In the genomic region with DNA sequence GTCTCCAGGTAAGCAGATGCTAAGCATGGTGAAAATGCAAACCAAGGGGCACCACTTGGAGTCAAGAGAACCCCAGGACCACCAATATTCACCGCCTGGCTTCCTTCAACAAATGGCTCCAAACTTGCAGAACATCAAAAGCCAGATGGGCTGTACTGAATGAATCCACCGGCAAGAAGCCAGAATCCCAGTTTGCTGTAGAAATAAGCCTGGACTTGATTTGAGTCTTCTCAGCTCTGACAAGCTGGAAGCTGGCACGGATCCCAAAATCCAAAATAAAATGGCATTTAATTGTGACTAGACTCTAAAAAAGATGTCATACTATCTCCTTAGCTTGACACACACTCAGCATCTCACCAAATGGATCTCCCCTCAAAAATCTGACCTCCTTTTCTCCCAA, we compare ENCODE assay signal across 13 cellular contexts. TPM values are rescaled to one million over a fixed set of nuclear protein-coding genes. Genes with fewer than 3 reads are reported as not detected.
DNase-seq lines count a peak whose midpoint lies in the region; ATAC-seq and TF ChIP-seq lines count a peak whose summit lies in the region.
"Had no signal": no experiment of that assay in that cellular context is flagged by ENCODE, and none has a peak within 500 bp of the region (broad histone marks: within the 10 kb centered on the region; RNA-seq: fewer than 3 reads in every experiment).

No MANE protein-coding gene starts in this region.

- H3K36me3 Mint-ChIP-seq in Calu3 (ENCODE audit: insufficient read depth, unreplicated experiment): no peaks in the 10 kb centered on the region
- no peaks in the 10 kb centered on the region for H3K36me3 Mint-ChIP-seq in chondrocyte (ENCODE audit: low read depth)
- H3K36me3 Mint-ChIP-seq in nephron progenitor cell (ENCODE audit: low read depth): peaks cover 13% of the 10 kb centered on the region
- H3K36me3 Mint-ChIP-seq in T-cell: no peaks in the 10 kb centered on the region

- TF ChIP-seq CTCF in Calu3 (IDR thresholded peaks at IDR 0.05; ENCODE audit: unreplicated experiment) (no peak), chondrocyte (IDR thresholded peaks at IDR 0.05) (no peak), nephron progenitor cell (IDR thresholded peaks at IDR 0.05) (no peak)

- DNase-seq in Calu3 (no peak), NCI-H446 (lab: John Stamatoyannopoulos, UW) (peak; percentile 75 to 94), chondrocyte (ENCODE audit: low spot score) (no peak), nephron progenitor cell (no peak), T-cell (no peak), NCI-H1092 (lab: John Stamatoyannopoulos, UW) (no peak), Kasumi-1 (lab: John Stamatoyannopoulos, UW) (no peak)
- DNase-seq: activated CD4-positive, alpha-beta T cell treated with anti-CD3 and anti-CD28 coated beads, Interleukin-2, amount 10 ng/mL, durations not matched to agents 7 days and 5 days; activated T-cell treated with anti-CD3 and anti-CD28 coated beads, Interleukin-2, amount 50 U/mL, for 4 hours; gastrocnemius medialis; psoas muscle; tibial artery had no signal

- H3K4me3 Mint-ChIP-seq in Calu3 (ENCODE audit: low read depth, unreplicated experiment) (peak overlapping the region; percentile 30), chondrocyte (ENCODE audit: unreplicated experiment) (no peak overlapping the region), nephron progenitor cell (peak overlapping the region; percentile 42), T-cell (no peak overlapping the region)
- H3K4me3 Mint-ChIP-seq: activated CD4-positive, alpha-beta T cell treated with anti-CD3 and anti-CD28 coated beads, Interleukin-2, amount 10 ng/mL, durations not matched to agents 7 days and 5 days; activated T-cell treated with anti-CD3 and anti-CD28 coated beads, Interleukin-2, amount 50 U/mL, for 4 hours had no signal

- ATAC-seq in T-cell (replicated peaks in 1 of 4) (no peak), GM21367 (IDR thresholded peaks at IDR 0.05; ENCODE audit: unreplicated experiment) (no peak)
- ATAC-seq: activated T-cell treated with anti-CD3 and anti-CD28 coated beads, Interleukin-2, amount 50 U/mL, for 4 hours; gastrocnemius medialis; psoas muscle had no signal

- H3K27ac Mint-ChIP-seq in Calu3 (ENCODE audit: unreplicated experiment) (no peak overlapping the region), chondrocyte (ENCODE audit: unreplicated experiment) (peak overlapping the region; percentile 25), nephron progenitor cell (peak overlapping the region; percentile 89), T-cell (no peak overlapping the region)
- H3K27ac Mint-ChIP-seq: activated CD4-positive, alpha-beta T cell treated with anti-CD3 and anti-CD28 coated beads, Interleukin-2, amount 10 ng/mL, durations not matched to agents 7 days and 5 days had no signal

- POLR2A ChIA-PET in T-cell (lab: Charles Lee): no interaction called here

- CTCF ChIA-PET in Calu3 (lab: Charles Lee): no interaction called here
- CTCF ChIA-PET in T-cell (lab: Charles Lee): no interaction called here

- H3K9me3 Mint-ChIP-seq in Calu3 (ENCODE audit: low read depth, unreplicated experiment) (no peaks in the 10 kb centered on the region), chondrocyte (ENCODE audit: low read depth) (no peaks in the 10 kb centered on the region), nephron progenitor cell (no peaks in the 10 kb centered on the region), T-cell (no peaks in the 10 kb centered on the region)
- H3K9me3 Mint-ChIP-seq: activated CD4-positive, alpha-beta T cell treated with anti-CD3 and anti-CD28 coated beads, Interleukin-2, amount 10 ng/mL, durations not matched to agents 7 days and 5 days; activated T-cell treated with anti-CD3 and anti-CD28 coated beads, Interleukin-2, amount 50 U/mL, for 4 hours had no signal

- intact Hi-C loops in Calu3 (cut with micrococcal nuclease; ENCODE audit: unreplicated experiment): no loop called here

- H3K4me1 Mint-ChIP-seq in Calu3 (ENCODE audit: low read depth, unreplicated experiment) (peaks cover 11% of the 10 kb centered on the region), chondrocyte (ENCODE audit: low read depth) (peaks cover 78% of the 10 kb centered on the region), nephron progenitor cell (peaks cover 97% of the 10 kb centered on the region), T-cell (no peaks in the 10 kb centered on the region)
- H3K4me1 Mint-ChIP-seq: activated CD4-positive, alpha-beta T cell treated with anti-CD3 and anti-CD28 coated beads, Interleukin-2, amount 10 ng/mL, durations not matched to agents 7 days and 5 days had no signal

- H3K27me3 Mint-ChIP-seq in Calu3 (ENCODE audit: unreplicated experiment) (no peaks in the 10 kb centered on the region), chondrocyte (ENCODE audit: low read depth) (no peaks in the 10 kb centered on the region), nephron progenitor cell (ENCODE audit: low read depth, poor library complexity) (peaks cover 7% of the 10 kb centered on the region), T-cell (peaks cover 46 to 48% of the 10 kb centered on the region in 2 donors)

- BruUV-seq in Calu3 (replicated peaks; lab: Mats Ljungman, UMichigan): no TSS peak

RNA-seq across cellular contexts. Expression of a gene that starts 11.9 kb away (rescaled TPM):
- 14.3 and 16.9 TPM in 2 replicates for total RNA-seq in Calu3 (2022)
- 36.6 to 54.2 TPM (median 37.1 TPM) in 3 replicates for total RNA-seq in chondrocyte
- under 1 TPM; 0.18 to 0.47 (median 0.33) TPM for total RNA-seq in T-cell

RNA-seq across cellular contexts. Expression of a gene that starts 44.4 kb away (rescaled TPM):
- total RNA-seq in Calu3 (2022): 28.8 and 34.0 TPM in 2 replicates
- total RNA-seq in chondrocyte: 48.5 to 55.6 TPM (median 51.6 TPM) in 3 replicates
- total RNA-seq in T-cell: 100 to 1,000 TPM; 158 to 197 (median 184) TPM

Comparison
In these comparisons a context has a peak if more than half of its experiments do, and no peak if none do; other contexts are left out.
1. DNase-seq: peak in NCI-H446 (2 of 2); none in Calu3 (single experiment), chondrocyte (single experiment), nephron progenitor cell (single experiment), T-cell (0 of 34), NCI-H1092 (single experiment) and Kasumi-1 (0 of 2).
2. H3K27ac Mint-ChIP-seq: peak in chondrocyte (single experiment) and nephron progenitor cell (single experiment); none in Calu3 (single experiment) and T-cell (0 of 2).
3. H3K4me3 Mint-ChIP-seq: peak in Calu3 (single experiment) and nephron progenitor cell (single experiment); none in chondrocyte (single experiment) and T-cell (0 of 3).
4. RNA of a gene that starts 11.9 kb away (total RNA-seq): 36.6 to 54.2 TPM in chondrocyte and 14.3 to 16.9 TPM in Calu3; 0.18 to 0.47 TPM in T-cell; every median in the first group is over 10 times any median in the second.